Comparison of ENCODE assay signal across 28 cellular contexts in genomic region chr7:98902523-98902922, GRCh38. TPM values are rescaled to one million over a fixed set of nuclear protein-coding genes. Genes with fewer than 3 reads are reported as not detected.
"Had no signal": no experiment of that assay in that cellular context is flagged by ENCODE, and none has a peak within 500 bp of the region (broad histone marks: within the 10 kb centered on the region; RNA-seq: fewer than 3 reads in every experiment).

No MANE protein-coding gene starts in this region.

- H3K9me3 ChIP-seq: ascending aorta, esophagus muscularis mucosa, gastrocnemius medialis, thoracic aorta, upper lobe of left lung had no signal

- H3K4me1 ChIP-seq: ascending aorta, esophagus muscularis mucosa, neural progenitor cell, upper lobe of left lung had no signal

- DNase-seq: activated CD4-positive, alpha-beta T cell treated with anti-CD3 and anti-CD28 coated beads, Interleukin-2, amount 50 U/mL, for 1 hour; activated CD4-positive, CD25-positive, alpha-beta regulatory T cell treated with anti-CD3 and anti-CD28 coated beads, Interleukin-2, amount 50 U/mL, for 72 hours; activated CD8-positive, alpha-beta T cell treated with anti-CD3 and anti-CD28 coated beads, Interleukin-2, amount 10 ng/mL, durations not matched to agents 7 days and 5 days; activated T-cell treated with anti-CD3 and anti-CD28 coated beads, Interleukin-2, amount 50 U/mL, for 1 hour; central memory CD4-positive, alpha-beta T cell; effector memory CD4-positive, alpha-beta T cell; gastrocnemius medialis; hippocampal formation; left ventricle myocardium superior; mammary epithelial cell; naive thymus-derived CD8-positive, alpha-beta T cell; stimulated activated CD4-positive, alpha-beta T cell treated with anti-CD3 and anti-CD28 coated beads, Interleukin-15, amount 100 ng/mL, for 24 hours; stimulated activated CD8-positive, alpha-beta memory T cell treated with anti-CD3 and anti-CD28 coated beads, Interleukin-4, amount 100 ng/mL, for 48 hours; stimulated activated naive CD4-positive, alpha-beta T cell; upper lobe of left lung; WERI-Rb-1 had no signal

- H3K27ac ChIP-seq: ascending aorta, esophagus muscularis mucosa, gastrocnemius medialis, neural progenitor cell, thoracic aorta, upper lobe of left lung, WERI-Rb-1 had no signal

- H3K4me1 Mint-ChIP-seq: activated T-helper 17 cell treated with anti-CD3 and anti-CD28 coated beads, Interleukin-2, amount 50 U/mL, for 72 hours; mesothelial cell of epicardium; neural progenitor cell had no signal

- H3K9ac ChIP-seq: neural progenitor cell had no signal

- H2AFZ ChIP-seq: neural progenitor cell had no signal

- H3K27me3 ChIP-seq: ascending aorta, esophagus muscularis mucosa, gastrocnemius medialis, neural progenitor cell, upper lobe of left lung had no signal

- H3K4me2 ChIP-seq: neural progenitor cell, smooth muscle cell had no signal

- H3K27ac Mint-ChIP-seq: activated CD8-positive, alpha-beta T cell treated with anti-CD3 and anti-CD28 coated beads, Interleukin-2, amount 10 ng/mL, durations not matched to agents 7 days and 5 days; activated T-helper 17 cell treated with anti-CD3 and anti-CD28 coated beads, Interleukin-2, amount 50 U/mL, for 72 hours; mesothelial cell of epicardium; neural progenitor cell; T-helper 2 cell treated with Interferon-gamma antibody and Interleukin-4, amounts not matched to agents 5 μg/mL and 100 μg/mL, for 36 hours had no signal

- H3K4me3 Mint-ChIP-seq: activated CD8-positive, alpha-beta T cell treated with anti-CD3 and anti-CD28 coated beads, Interleukin-2, amount 10 ng/mL, durations not matched to agents 7 days and 5 days; activated T-helper 17 cell treated with anti-CD3 and anti-CD28 coated beads, Interleukin-2, amount 50 U/mL, for 72 hours; mesothelial cell of epicardium; naive thymus-derived CD8-positive, alpha-beta T cell; neural progenitor cell; T-helper 2 cell treated with Interferon-gamma antibody and Interleukin-4, amounts not matched to agents 5 μg/mL and 100 μg/mL, for 36 hours had no signal

- H3K27me3 Mint-ChIP-seq: activated T-helper 17 cell treated with anti-CD3 and anti-CD28 coated beads, Interleukin-2, amount 50 U/mL, for 72 hours; naive thymus-derived CD8-positive, alpha-beta T cell had no signal

- ATAC-seq: activated CD8-positive, alpha-beta T cell treated with anti-CD3 and anti-CD28 coated beads, Interleukin-2, amount 10 ng/mL, durations not matched to agents 7 days and 5 days; activated naive CD4-positive, alpha-beta T cell treated with anti-CD3 and anti-CD28 coated beads, Interleukin-2, amount 50 U/mL, for 72 hours; activated T-helper 17 cell treated with anti-CD3 and anti-CD28 coated beads, Interleukin-2, amount 50 U/mL, for 72 hours; gastrocnemius medialis; naive thymus-derived CD8-positive, alpha-beta T cell; sciatic nerve had no signal

- H3K9me3 Mint-ChIP-seq: activated naive CD4-positive, alpha-beta T cell treated with anti-CD3 and anti-CD28 coated beads, Interleukin-2, amount 50 U/mL, for 72 hours; activated T-helper 17 cell treated with anti-CD3 and anti-CD28 coated beads, Interleukin-2, amount 50 U/mL, for 72 hours; mesothelial cell of epicardium; naive thymus-derived CD8-positive, alpha-beta T cell; neural progenitor cell; T-helper 2 cell treated with Interferon-gamma antibody and Interleukin-4, amounts not matched to agents 5 μg/mL and 100 μg/mL, for 36 hours had no signal

- H3K4me3 ChIP-seq: ascending aorta, esophagus muscularis mucosa, gastrocnemius medialis, neural progenitor cell, smooth muscle cell, thoracic aorta, upper lobe of left lung had no signal

RNA-seq across cellular contexts. Expression of gene TMEM130, which starts 32.7 kb away (rescaled TPM):
- total RNA-seq: activated CD8-positive, alpha-beta T cell treated with anti-CD3 and anti-CD28 coated beads, Interleukin-2, amount 10 ng/mL, durations not matched to agents 7 days and 5 days; activated naive CD4-positive, alpha-beta T cell treated with anti-CD3 and anti-CD28 coated beads, Interleukin-2, amount 50 U/mL, for 72 hours; activated T-helper 17 cell treated with anti-CD3 and anti-CD28 coated beads, Interleukin-2, amount 50 U/mL, for 72 hours; dermis microvascular lymphatic vessel endothelial cell; endothelial cell of umbilical vein; gastrocnemius medialis; left ventricle myocardium superior; mammary epithelial cell; naive thymus-derived CD8-positive, alpha-beta T cell had no signal
- polyA plus RNA-seq: endothelial cell of umbilical vein; mammary epithelial cell; naive thymus-derived CD8-positive, alpha-beta T cell had no signal
